25 cellular contexts compared by ENCODE assay signal in genomic region chr1:3632298-3632697, GRCh38. TPM values are rescaled to one million over a fixed set of nuclear protein-coding genes. Genes with fewer than 3 reads are reported as not detected.
"Had no signal": no experiment of that assay in that cellular context is flagged by ENCODE, and none has a peak within 500 bp of the region (broad histone marks: within the 10 kb centered on the region; RNA-seq: fewer than 3 reads in every experiment).

No MANE protein-coding gene starts in this region.

- H3K4me3 ChIP-seq: dorsolateral prefrontal cortex, prostate gland, skin epidermis, stomach had no signal

- H3K27me3 Mint-ChIP-seq: activated CD4-positive, alpha-beta T cell treated with anti-CD3 and anti-CD28 coated beads, Interleukin-2, amount 10 ng/mL, durations not matched to agents 24 days and 14 days; activated CD8-positive, alpha-beta T cell treated with anti-CD3 and anti-CD28 coated beads for 36 hours; activated naive CD4-positive, alpha-beta T cell treated with anti-CD3 and anti-CD28 coated beads, Interleukin-2, amount 10 ng/mL, durations not matched to agents 7 days and 5 days; activated naive CD8-positive, alpha-beta T cell treated with anti-CD3 and anti-CD28 coated beads, Interleukin-2, amount 50 U/mL, for 24 hours; activated T-cell treated with anti-CD3 and anti-CD28 coated beads, Interleukin-2, amount 50 U/mL, for 24 hours; brain; type B pancreatic cell had no signal

- H3K4me1 ChIP-seq: prostate gland, stomach had no signal

- DNase-seq: activated CD4-positive, alpha-beta T cell treated with anti-CD3 and anti-CD28 coated beads, Interleukin-2, amount 10 ng/mL, durations not matched to agents 24 days and 14 days; activated CD4-positive, CD25-positive, alpha-beta regulatory T cell; activated CD8-positive, alpha-beta T cell treated with anti-CD3 and anti-CD28 coated beads for 36 hours; activated naive CD4-positive, alpha-beta T cell treated with anti-CD3 and anti-CD28 coated beads, Interleukin-2, amount 10 ng/mL, durations not matched to agents 7 days and 5 days; activated naive CD8-positive, alpha-beta T cell treated with anti-CD3 and anti-CD28 coated beads, Interleukin-2, amount 50 U/mL, for 24 hours; activated T-cell treated with anti-CD3 and anti-CD28 coated beads, Interleukin-2, amount 50 U/mL, for 24 hours; anterior cingulate cortex; caudate nucleus; dorsolateral prefrontal cortex; foreskin melanocyte; glutamatergic neuron; hippocampal formation; islet precursor cell; midbrain; stimulated activated CD4-positive, alpha-beta T cell treated with anti-CD3 and anti-CD28 coated beads, Interleukin-15, amount 100 ng/mL, for 24 hours; stimulated activated CD4-positive, alpha-beta T cell treated with anti-CD3 and anti-CD28 coated beads, Interleukin-2, amount 100 ng/mL, for 48 hours; stomach had no signal

- H3K27me3 ChIP-seq: dorsolateral prefrontal cortex, stomach had no signal

- H3K4me3 Mint-ChIP-seq: activated CD4-positive, alpha-beta T cell treated with anti-CD3 and anti-CD28 coated beads, Interleukin-2, amount 10 ng/mL, durations not matched to agents 24 days and 14 days; activated CD8-positive, alpha-beta T cell treated with anti-CD3 and anti-CD28 coated beads for 36 hours; activated naive CD4-positive, alpha-beta T cell treated with anti-CD3 and anti-CD28 coated beads, Interleukin-2, amount 10 ng/mL, durations not matched to agents 7 days and 5 days; activated naive CD8-positive, alpha-beta T cell treated with anti-CD3 and anti-CD28 coated beads, Interleukin-2, amount 50 U/mL, for 24 hours; activated T-cell treated with anti-CD3 and anti-CD28 coated beads, Interleukin-2, amount 50 U/mL, for 24 hours; brain; nephron; type B pancreatic cell had no signal

- H3K4me1 Mint-ChIP-seq: activated CD4-positive, alpha-beta T cell treated with anti-CD3 and anti-CD28 coated beads, Interleukin-2, amount 10 ng/mL, durations not matched to agents 24 days and 14 days; activated naive CD8-positive, alpha-beta T cell treated with anti-CD3 and anti-CD28 coated beads, Interleukin-2, amount 50 U/mL, for 24 hours; brain; nephron had no signal

- ATAC-seq: activated CD8-positive, alpha-beta T cell treated with anti-CD3 and anti-CD28 coated beads for 36 hours; activated naive CD8-positive, alpha-beta T cell treated with anti-CD3 and anti-CD28 coated beads, Interleukin-2, amount 50 U/mL, for 24 hours; right cardiac atrium had no signal

- H3K27ac Mint-ChIP-seq: activated CD4-positive, alpha-beta T cell treated with anti-CD3 and anti-CD28 coated beads, Interleukin-2, amount 10 ng/mL, durations not matched to agents 24 days and 14 days; activated CD8-positive, alpha-beta T cell treated with anti-CD3 and anti-CD28 coated beads for 36 hours; activated naive CD4-positive, alpha-beta T cell treated with anti-CD3 and anti-CD28 coated beads, Interleukin-2, amount 10 ng/mL, durations not matched to agents 7 days and 5 days; activated naive CD8-positive, alpha-beta T cell treated with anti-CD3 and anti-CD28 coated beads, Interleukin-2, amount 50 U/mL, for 24 hours; activated T-cell treated with anti-CD3 and anti-CD28 coated beads, Interleukin-2, amount 50 U/mL, for 24 hours; brain; nephron; type B pancreatic cell had no signal

- H3K27ac ChIP-seq: prostate gland, skin epidermis, stomach had no signal

- H3K36me3 Mint-ChIP-seq: type B pancreatic cell had no signal

- H3K9me3 ChIP-seq: prostate gland, stomach had no signal

- H3K9me3 Mint-ChIP-seq: activated CD4-positive, alpha-beta T cell treated with anti-CD3 and anti-CD28 coated beads, Interleukin-2, amount 10 ng/mL, durations not matched to agents 24 days and 14 days; activated CD8-positive, alpha-beta T cell treated with anti-CD3 and anti-CD28 coated beads for 36 hours; activated naive CD4-positive, alpha-beta T cell treated with anti-CD3 and anti-CD28 coated beads, Interleukin-2, amount 10 ng/mL, durations not matched to agents 7 days and 5 days; activated naive CD8-positive, alpha-beta T cell treated with anti-CD3 and anti-CD28 coated beads, Interleukin-2, amount 50 U/mL, for 24 hours; activated T-cell treated with anti-CD3 and anti-CD28 coated beads, Interleukin-2, amount 50 U/mL, for 24 hours; brain; nephron; type B pancreatic cell had no signal

RNA-seq across cellular contexts. Expression of gene TP73, which starts 20.0 kb away (rescaled TPM):
- total RNA-seq: fibroblast of lung, omental fat pad had no signal
